Comparison of ENCODE assay signal across 6 cellular contexts in the genomic region with DNA sequence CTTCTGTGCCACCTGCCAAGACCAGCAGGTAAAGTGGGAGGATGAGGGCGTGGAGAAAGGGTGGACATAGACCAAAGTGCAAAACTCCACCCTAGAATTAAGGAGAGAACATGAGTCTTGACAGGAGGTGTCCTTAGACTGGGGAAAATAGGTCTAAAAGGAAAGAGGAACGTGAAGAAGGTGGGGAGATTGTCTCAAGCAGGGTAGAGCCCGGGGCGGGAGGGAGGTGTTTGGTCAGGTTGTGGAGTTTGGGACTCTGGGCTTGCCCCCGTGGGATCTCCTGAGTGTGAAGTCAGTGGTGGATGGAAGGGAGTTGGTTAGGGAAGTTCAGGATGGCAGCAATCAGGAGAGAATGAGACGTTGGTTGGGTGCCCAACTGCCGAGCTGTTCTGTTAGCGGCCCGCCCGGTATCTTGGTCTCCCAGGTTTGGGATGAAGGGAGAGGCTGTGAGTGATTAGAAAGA. TPM values are rescaled to one million over a fixed set of nuclear protein-coding genes. Genes with fewer than 3 reads are reported as not detected.
DNase-seq lines count a peak whose midpoint lies in the region; TF ChIP-seq lines count a peak whose summit lies in the region.

No MANE protein-coding gene starts in this region.

- H3K4me1 Mint-ChIP-seq in IgD-negative memory B cell (peaks cover 34 to 44% (median 40%) of the 10 kb centered on the region in 3 donors), chondrocyte (ENCODE audit: low read depth) (peaks cover 58% of the 10 kb centered on the region)

- no peak for DNase-seq in chondrocyte (ENCODE audit: low spot score)
- DNase-seq in trophoblast cell: no peak
- DNase-seq in NCI-H2081 (lab: John Stamatoyannopoulos, UW): no peak
- DNase-seq in islet precursor cell: no peak
- DNase-seq in NCI-H1048 (lab: John Stamatoyannopoulos, UW): no peak

- H3K4me3 ChIP-seq in trophoblast cell (ENCODE audit: low read depth, low read length): peak overlapping the region; percentile 63

- H4K12ac ChIP-seq in trophoblast cell (ENCODE audit: low read depth, low read length): peak overlapping the region; percentile 82

- H3K27ac Mint-ChIP-seq in IgD-negative memory B cell (peak overlapping the region; percentile 98 to 100 (median 98)), chondrocyte (ENCODE audit: unreplicated experiment) (peak overlapping the region; percentile 99)

- H3K9ac ChIP-seq in trophoblast cell (ENCODE audit: low read length): peak overlapping the region; percentile 60

- TF ChIP-seq CTCF in chondrocyte (IDR thresholded peaks at IDR 0.05): no peak

- H3K9me3 Mint-ChIP-seq in IgD-negative memory B cell (no peaks in the 10 kb centered on the region), chondrocyte (ENCODE audit: low read depth) (no peaks in the 10 kb centered on the region)

- WGBS in trophoblast cell (ENCODE audit: extremely low coverage, insufficient coverage, insufficient read length): no CpG with 5 or more reads among the region's 10 CpGs

- peak overlapping the region; percentile 24 for H3K27ac ChIP-seq in trophoblast cell (ENCODE audit: low read depth, low read length)

- H3K4me1 ChIP-seq in trophoblast cell (ENCODE audit: control insufficient read depth in 1 of 2, insufficient read depth in 2 of 2, low read length in 2 of 2): peaks cover 14 to 22% of the 10 kb centered on the region in 2 experiments

- H4K91ac ChIP-seq in trophoblast cell (ENCODE audit: low read depth, low read length): peak overlapping the region; percentile 73

- peak overlapping the region; percentile 79 for H2BK120ac ChIP-seq in trophoblast cell (ENCODE audit: insufficient read depth, low read length, poor library complexity)

- H2AFZ ChIP-seq in trophoblast cell (ENCODE audit: insufficient read depth, low read length, poor library complexity): peak overlapping the region; percentile 92

- peak overlapping the region; percentile 60 for H3K18ac ChIP-seq in trophoblast cell (ENCODE audit: low read length)

- H3K27me3 Mint-ChIP-seq in IgD-negative memory B cell (no peaks in the 10 kb centered on the region), chondrocyte (ENCODE audit: low read depth) (no peaks in the 10 kb centered on the region)

- no peak overlapping the region for H3K23ac ChIP-seq in trophoblast cell (ENCODE audit: low read length)

- H3K36me3 ChIP-seq in trophoblast cell (ENCODE audit: control insufficient read depth in 1 of 2, insufficient read depth in 2 of 2, low read length in 2 of 2): no peaks in the 10 kb centered on the region

- peak overlapping the region; percentile 82 for H4K8ac ChIP-seq in trophoblast cell (ENCODE audit: low read depth, low read length)

- H3K79me1 ChIP-seq in trophoblast cell (ENCODE audit: low read length): peaks cover 23% of the 10 kb centered on the region

- peak overlapping the region; percentile 82 for H3K14ac ChIP-seq in trophoblast cell (ENCODE audit: low read length)

- peak overlapping the region; percentile 56 for H3K4ac ChIP-seq in trophoblast cell (ENCODE audit: low read depth, low read length)

- no peaks in the 10 kb centered on the region for H3K27me3 ChIP-seq in trophoblast cell (ENCODE audit: insufficient read depth, low read length)

- H3K4me3 Mint-ChIP-seq in IgD-negative memory B cell (peak overlapping the region; percentile 90 to 100 (median 98)), chondrocyte (ENCODE audit: unreplicated experiment) (peak overlapping the region; percentile 96)

- peaks cover 14% of the 10 kb centered on the region for H3K79me2 ChIP-seq in trophoblast cell (ENCODE audit: control insufficient read depth, insufficient read depth, low read length, poor library complexity)

- peak overlapping the region; percentile 39 for H2BK5ac ChIP-seq in trophoblast cell (ENCODE audit: low read depth, low read length, poor library complexity)

- peak overlapping the region; percentile 87 for H2AK5ac ChIP-seq in trophoblast cell (ENCODE audit: low read length)

- H3K9me3 ChIP-seq in trophoblast cell (ENCODE audit: insufficient read depth, low read depth, low read length): no peaks in the 10 kb centered on the region

- H2BK12ac ChIP-seq in trophoblast cell (ENCODE audit: low read length): peak overlapping the region; percentile 69

- H3K4me2 ChIP-seq in trophoblast cell (ENCODE audit: low read length): peak overlapping the region; percentile 95

- H3K36me3 Mint-ChIP-seq in IgD-negative memory B cell (no peaks in the 10 kb centered on the region), chondrocyte (ENCODE audit: low read depth) (no peaks in the 10 kb centered on the region)

RNA-seq across cellular contexts. Expression of a gene that starts 0.4 kb away (rescaled TPM):
- 114 TPM for polyA plus RNA-seq in IgD-negative memory B cell
- total RNA-seq in chondrocyte: 65.8 to 118 TPM (median 66.4 TPM) in 3 replicates
- 44.8 and 47.5 TPM in 2 replicates for polyA plus RNA-seq in trophoblast cell (2013)

RNA-seq across cellular contexts. Expression of a gene that starts 3.7 kb away (rescaled TPM):
- 76.5 TPM for polyA plus RNA-seq in IgD-negative memory B cell
- total RNA-seq in chondrocyte: 17.3 to 26.4 TPM (median 19.0 TPM) in 3 replicates
- polyA plus RNA-seq in trophoblast cell (2013): 36.7 and 38.2 TPM in 2 replicates

RNA-seq across cellular contexts. Expression of a gene that starts 34.5 kb away (rescaled TPM):
- 1.1 TPM for polyA plus RNA-seq in IgD-negative memory B cell
- total RNA-seq in chondrocyte: 0.45 to 1.1 TPM (median 0.82 TPM) in 3 replicates
- 31.7 and 33.8 TPM in 2 replicates for polyA plus RNA-seq in trophoblast cell (2013)

RNA-seq across cellular contexts. Expression of a gene that starts 35.3 kb away (rescaled TPM):
- 8.9 TPM for polyA plus RNA-seq in IgD-negative memory B cell
- 25.5 to 41.4 TPM (median 26.1 TPM) in 3 replicates for total RNA-seq in chondrocyte
- polyA plus RNA-seq in trophoblast cell (2013): 132 and 144 TPM in 2 replicates

RNA-seq across cellular contexts. Expression of a gene that starts 42.5 kb away (rescaled TPM):
- 54.7 TPM for polyA plus RNA-seq in IgD-negative memory B cell
- 105 TPM in 3 replicates for total RNA-seq in chondrocyte
- polyA plus RNA-seq in trophoblast cell (2013): 126 and 127 TPM in 2 replicates
